Comparison of ENCODE assay signal across 10 cellular contexts in the genomic region with DNA sequence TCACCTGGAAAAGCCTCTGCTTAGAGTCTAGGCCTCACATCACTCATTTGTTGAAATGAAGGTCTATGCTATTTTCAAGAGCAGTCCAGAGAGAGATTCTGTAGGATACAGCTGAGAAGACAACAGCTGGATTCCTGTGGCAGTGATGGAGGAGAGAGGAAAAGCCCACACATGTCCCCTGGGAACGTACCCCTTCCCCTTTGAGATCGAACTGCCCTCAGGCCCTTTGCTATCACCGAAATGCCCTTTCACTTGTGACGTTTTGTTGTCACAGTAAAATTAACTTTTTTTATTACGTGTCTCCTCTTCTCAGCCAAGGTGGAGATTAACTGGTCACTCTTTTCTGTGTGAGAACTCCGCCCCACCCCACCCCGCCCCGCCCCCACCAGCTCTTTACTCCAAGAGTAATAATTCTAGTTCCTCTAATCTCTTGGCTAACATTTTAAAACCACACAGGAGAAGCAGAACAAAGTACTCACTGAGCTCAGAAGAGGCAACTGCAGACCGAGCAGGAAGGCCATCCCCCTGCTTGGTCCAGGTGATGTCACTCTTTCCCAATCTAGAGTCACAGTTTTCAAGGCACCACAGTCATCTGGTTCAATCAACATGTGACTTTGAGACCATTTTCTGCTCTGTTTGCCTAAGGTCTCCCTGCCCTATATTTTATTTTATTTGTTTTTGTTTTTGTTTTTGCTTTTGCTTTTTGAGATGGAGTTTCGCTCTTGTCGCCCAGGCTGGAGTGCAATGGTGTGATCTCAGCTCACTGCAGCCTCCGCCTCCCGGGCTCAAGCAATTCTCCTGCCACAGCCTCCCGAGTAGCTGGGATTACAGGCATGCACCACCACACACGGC.
DNase-seq lines count a peak whose midpoint lies in the region; ATAC-seq and FAIRE-seq lines count a peak whose summit lies in the region.
"Had no signal": no experiment of that assay in that cellular context is flagged by ENCODE, and none has a peak within 500 bp of the region (broad histone marks: within the 10 kb centered on the region; RNA-seq: fewer than 3 reads in every experiment).

No MANE protein-coding gene starts in this region.

- no peaks in the 10 kb centered on the region for H3K27me3 Mint-ChIP-seq in activated T-helper 2 cell treated with anti-CD3 and anti-CD28 coated beads, Interferon-gamma antibody, Interleukin-2, Interleukin-4, amounts not matched to agents 10 μg/mL and 5 μg/mL and 100 μg/mL, durations not matched to agents 14 hours and 24 hours and 36 hours (ENCODE audit: low read depth)
- H3K27me3 Mint-ChIP-seq in activated naive CD4-positive, alpha-beta T cell treated with anti-CD3 and anti-CD28 coated beads for 36 hours (ENCODE audit: low read depth) = no peaks in the 10 kb centered on the region

- CTCF ChIA-PET in activated naive CD4-positive, alpha-beta T cell treated with anti-CD3 and anti-CD28 coated beads for 36 hours (lab: Charles Lee) = interaction anchor here (0.6 kb wide), 1 partner anchor 15 kb away, joined by 9 read pairs; no protein-coding TSS in a partner anchor

- H3K4me1 Mint-ChIP-seq in activated T-helper 2 cell treated with anti-CD3 and anti-CD28 coated beads, Interferon-gamma antibody, Interleukin-2, Interleukin-4, amounts not matched to agents 10 μg/mL and 5 μg/mL and 100 μg/mL, durations not matched to agents 14 hours and 24 hours and 36 hours (ENCODE audit: low read depth) = peaks cover 3% of the 10 kb centered on the region
- peaks cover 12% of the 10 kb centered on the region for H3K4me1 Mint-ChIP-seq in activated naive CD4-positive, alpha-beta T cell treated with anti-CD3 and anti-CD28 coated beads for 36 hours (ENCODE audit: low read depth)

- H3K36me3 Mint-ChIP-seq in activated T-helper 2 cell treated with anti-CD3 and anti-CD28 coated beads, Interferon-gamma antibody, Interleukin-2, Interleukin-4, amounts not matched to agents 10 μg/mL and 5 μg/mL and 100 μg/mL, durations not matched to agents 14 hours and 24 hours and 36 hours (ENCODE audit: low read depth) = peaks cover 7% of the 10 kb centered on the region
- no peaks in the 10 kb centered on the region for H3K36me3 Mint-ChIP-seq in activated naive CD4-positive, alpha-beta T cell treated with anti-CD3 and anti-CD28 coated beads for 36 hours (ENCODE audit: low read depth)

- H3K27ac Mint-ChIP-seq in activated T-helper 2 cell treated with anti-CD3 and anti-CD28 coated beads, Interferon-gamma antibody, Interleukin-2, Interleukin-4, amounts not matched to agents 10 μg/mL and 5 μg/mL and 100 μg/mL, durations not matched to agents 14 hours and 24 hours and 36 hours = no peak overlapping the region
- H3K27ac Mint-ChIP-seq in activated naive CD4-positive, alpha-beta T cell treated with anti-CD3 and anti-CD28 coated beads for 36 hours = no peak overlapping the region

- ATAC-seq in GM21576 (IDR thresholded peaks at IDR 0.05; ENCODE audit: unreplicated experiment) = peak; percentile 54
- ATAC-seq in left lobe of liver = peak; percentile 34
- ATAC-seq: activated naive CD4-positive, alpha-beta T cell treated with anti-CD3 and anti-CD28 coated beads, Interleukin-2, amount 50 U/mL, for 72 hours had no signal

- H3K4me3 Mint-ChIP-seq in activated T-helper 2 cell treated with anti-CD3 and anti-CD28 coated beads, Interferon-gamma antibody, Interleukin-2, Interleukin-4, amounts not matched to agents 10 μg/mL and 5 μg/mL and 100 μg/mL, durations not matched to agents 14 hours and 24 hours and 36 hours (ENCODE audit: low read depth) = no peak overlapping the region
- H3K4me3 Mint-ChIP-seq in activated naive CD4-positive, alpha-beta T cell treated with anti-CD3 and anti-CD28 coated beads for 36 hours = no peak overlapping the region

- no peaks in the 10 kb centered on the region for H3K9me3 Mint-ChIP-seq in activated T-helper 2 cell treated with anti-CD3 and anti-CD28 coated beads, Interferon-gamma antibody, Interleukin-2, Interleukin-4, amounts not matched to agents 10 μg/mL and 5 μg/mL and 100 μg/mL, durations not matched to agents 14 hours and 24 hours and 36 hours
- H3K9me3 Mint-ChIP-seq in activated naive CD4-positive, alpha-beta T cell treated with anti-CD3 and anti-CD28 coated beads for 36 hours = no peaks in the 10 kb centered on the region
- H3K9me3 Mint-ChIP-seq: activated naive CD4-positive, alpha-beta T cell treated with anti-CD3 and anti-CD28 coated beads, Interleukin-2, amount 50 U/mL, for 72 hours had no signal

- intact Hi-C loops in activated T-helper 2 cell treated with anti-CD3 and anti-CD28 coated beads, Interferon-gamma antibody, Interleukin-2, Interleukin-4, amounts not matched to agents 10 μg/mL and 5 μg/mL and 100 μg/mL, durations not matched to agents 14 hours and 24 hours and 36 hours (cut with micrococcal nuclease) = loop anchor here (5.0 kb wide), 2 partner anchors 32 to 172 kb away; partner anchors contain the start of gene UGCG
- intact Hi-C loops in activated naive CD4-positive, alpha-beta T cell treated with anti-CD3 and anti-CD28 coated beads for 36 hours (cut with micrococcal nuclease) = loop anchor here (5.0 kb wide), 1 partner anchor 77 kb away; no protein-coding TSS in a partner anchor

- FAIRE-seq in RCC 7860 (lab: Jason Lieb, UNC) = peak; percentile 48

- peak; percentile 71 to 74 for DNase-seq in AML-193 (lab: John Stamatoyannopoulos, UW)
- DNase-seq in RCC 7860 (ENCODE audit: low spot score) = peak; percentile 93
- DNase-seq in left lobe of liver (ENCODE audit: low spot score) = no peak
- no peak for DNase-seq in NCI-H1105 treated with DMSO at 0.1 percent for 48 hours (lab: John Stamatoyannopoulos, UW)
- DNase-seq in activated T-helper 2 cell treated with anti-CD3 and anti-CD28 coated beads, Interferon-gamma antibody, Interleukin-2, Interleukin-4, amounts not matched to agents 10 μg/mL and 5 μg/mL and 100 μg/mL, durations not matched to agents 14 hours and 24 hours and 36 hours (ENCODE audit: low spot score) = no peak
- DNase-seq in activated naive CD4-positive, alpha-beta T cell treated with anti-CD3 and anti-CD28 coated beads for 36 hours = no peak
- no peak for DNase-seq in SHP77 (lab: John Stamatoyannopoulos, UW)
- DNase-seq: T-helper 1 cell had no signal

Comparison
In these comparisons a context has a peak if more than half of its experiments do, and no peak if none do; other contexts are left out.
1. DNase-seq: peak in AML-193 (2 of 2) and RCC 7860 (single experiment); none in left lobe of liver (single experiment), NCI-H1105 treated with DMSO at 0.1 percent for 48 hours (single experiment), activated T-helper 2 cell treated with anti-CD3 and anti-CD28 coated beads, Interferon-gamma antibody, Interleukin-2, Interleukin-4, amounts not matched to agents 10 μg/mL and 5 μg/mL and 100 μg/mL, durations not matched to agents 14 hours and 24 hours and 36 hours (single experiment), activated naive CD4-positive, alpha-beta T cell treated with anti-CD3 and anti-CD28 coated beads for 36 hours (single experiment) and SHP77 (0 of 2).